In genomic region chr12:49138587-49138986, GRCh38 we compare ENCODE assay signal across 29 cellular contexts. TPM values are rescaled to one million over a fixed set of nuclear protein-coding genes. Genes with fewer than 3 reads are reported as not detected.
DNase-seq lines count a peak whose midpoint lies in the region; ATAC-seq and TF ChIP-seq lines count a peak whose summit lies in the region.
"Had no signal": no experiment of that assay in that cellular context is flagged by ENCODE, and none has a peak within 500 bp of the region (broad histone marks: within the 10 kb centered on the region; RNA-seq: fewer than 3 reads in every experiment).

No MANE protein-coding gene starts in this region.

- H3K4me1 Mint-ChIP-seq in neural crest cell, result peaks cover 10% of the 10 kb centered on the region

- no peaks in the 10 kb centered on the region for H3K36me3 Mint-ChIP-seq in neural crest cell (ENCODE audit: low read depth)
- H3K36me3 Mint-ChIP-seq: naive B cell had no signal

- no peak for TF ChIP-seq POLR2A in upper lobe of left lung (IDR thresholded peaks at IDR 0.05)

- no peak overlapping the region for H3K27ac Mint-ChIP-seq in neural crest cell (ENCODE audit: unreplicated experiment)
- H3K27ac Mint-ChIP-seq: activated naive CD8-positive, alpha-beta T cell treated with anti-CD3 and anti-CD28 coated beads for 36 hours; activated T-helper 17 cell treated with anti-CD3 and anti-CD28 coated beads, Interleukin-2, amount 50 U/mL, for 72 hours; B cell; naive B cell had no signal

- peak overlapping the region; percentile 9 for H3K4me3 Mint-ChIP-seq in neural crest cell
- H3K4me3 Mint-ChIP-seq: activated naive CD8-positive, alpha-beta T cell treated with anti-CD3 and anti-CD28 coated beads for 36 hours; activated T-helper 17 cell treated with anti-CD3 and anti-CD28 coated beads, Interleukin-2, amount 50 U/mL, for 72 hours; B cell; H9; naive B cell had no signal

- TF ChIP-seq EP300 in upper lobe of left lung (IDR thresholded peaks at IDR 0.05), result no peak

- 46 to 54% methylated on average over 2 of the region's 2 CpGs for WGBS in upper lobe of left lung, 2 donors

- peak; percentile 33 for DNase-seq in NCI-H2171 treated with DMSO at 0.1 percent for 48 hours (lab: John Stamatoyannopoulos, UW)
- no peak for DNase-seq in NCI-H2171 (lab: John Stamatoyannopoulos, UW)
- DNase-seq in KBM-7, result peak; percentile 37
- peak; percentile 28 for DNase-seq in SK-N-DZ (ENCODE audit: low spot score)
- no peak for DNase-seq in neural crest cell (ENCODE audit: low read depth, low spot score)
- DNase-seq in upper lobe of left lung, result no peak
- no peak for DNase-seq in caudate nucleus (lab: John Stamatoyannopoulos, UW)
- DNase-seq: activated naive CD8-positive, alpha-beta T cell treated with anti-CD3 and anti-CD28 coated beads for 36 hours; Caco-2; effector CD4-positive, alpha-beta T cell; foreskin fibroblast; H9; KG1; mesenchymal stem cell; MV-4-11; naive B cell; NCI-H187 treated with DMSO at 0.1 percent for 48 hours; NCI-H510A treated with DMSO at 0.1 percent for 48 hours; pancreas; right cardiac atrium; SHP77; stimulated activated CD4-positive, alpha-beta T cell treated with anti-CD3 and anti-CD28 coated beads, Interleukin-12 subunit alpha, Interleukin-12 subunit beta, amount 100 ng/mL, for 4 hours; stomach; transverse colon; WERI-Rb-1 had no signal

- no peak for TF ChIP-seq CTCF in neural crest cell (conservative IDR thresholded peaks at IDR 0.05)
- TF ChIP-seq CTCF in upper lobe of left lung (IDR thresholded peaks at IDR 0.05), result no peak

- H3K4me1 ChIP-seq in upper lobe of left lung, result no peaks in the 10 kb centered on the region
- H3K4me1 ChIP-seq: Caco-2, pancreas had no signal

- in situ Hi-C loops in KBM-7 (cut with MboI; ENCODE audit: low pct_unique_long_range_greater_than_20kb, low sequenced_read_pairs), result no loop called here

- no peaks in the 10 kb centered on the region for H3K27me3 ChIP-seq in upper lobe of left lung
- H3K27me3 ChIP-seq: pancreas, stomach, transverse colon had no signal

- H3K27ac ChIP-seq in upper lobe of left lung (no peak overlapping the region), caudate nucleus (ENCODE audit: low read depth, low read length) (no peak overlapping the region)
- H3K27ac ChIP-seq: pancreas, stomach, transverse colon, WERI-Rb-1 had no signal

- no peaks in the 10 kb centered on the region for H3K36me3 ChIP-seq in upper lobe of left lung
- H3K36me3 ChIP-seq: pancreas, stomach, transverse colon, WERI-Rb-1 had no signal

- no peaks in the 10 kb centered on the region for H3K27me3 Mint-ChIP-seq in neural crest cell (ENCODE audit: low read depth)
- H3K27me3 Mint-ChIP-seq: activated naive CD8-positive, alpha-beta T cell treated with anti-CD3 and anti-CD28 coated beads for 36 hours; activated T-helper 17 cell treated with anti-CD3 and anti-CD28 coated beads, Interleukin-2, amount 50 U/mL, for 72 hours; B cell; naive B cell had no signal

- no peak for ATAC-seq in upper lobe of left lung (ENCODE audit: low FRiP score in 2 of 2)
- no peak for ATAC-seq in GM19351 (IDR thresholded peaks at IDR 0.05; ENCODE audit: unreplicated experiment)
- ATAC-seq: activated T-helper 17 cell treated with anti-CD3 and anti-CD28 coated beads, Interleukin-2, amount 50 U/mL, for 72 hours; pancreas; right cardiac atrium had no signal

- no peaks in the 10 kb centered on the region for H3K9me3 Mint-ChIP-seq in neural crest cell
- H3K9me3 Mint-ChIP-seq: activated naive CD8-positive, alpha-beta T cell treated with anti-CD3 and anti-CD28 coated beads for 36 hours; activated T-helper 17 cell treated with anti-CD3 and anti-CD28 coated beads, Interleukin-2, amount 50 U/mL, for 72 hours; naive B cell had no signal

- H3K9me3 ChIP-seq in upper lobe of left lung, result no peaks in the 10 kb centered on the region
- H3K9me3 ChIP-seq: Caco-2, pancreas, stomach, transverse colon had no signal

- H3K4me3 ChIP-seq in upper lobe of left lung, result no peak overlapping the region
- H3K4me3 ChIP-seq: pancreas, stomach, transverse colon had no signal

RNA-seq across cellular contexts. Expression of gene TUBA1B, which starts 7.4 kb away (rescaled TPM):
- polyA plus RNA-seq in SK-N-DZ (2014; cell fraction: cytosol; rRNA removed), result 4,089 and 4,487 TPM in 2 replicates
- 1,364 and 1,619 TPM in 2 replicates for polyA plus RNA-seq in SK-N-DZ (2014; cell fraction: nucleus; rRNA removed)
- total RNA-seq in neural crest cell (3,094 and 3,153 TPM in 2 replicates), upper lobe of left lung (100 to 1,000 TPM in 5 of 6 donors, 10 to 100 TPM in 1; 87.0 to 764 (median 397) TPM)

RNA-seq across cellular contexts. Expression of gene LMBR1L, which starts 27.9 kb away (rescaled TPM):
- polyA plus RNA-seq in SK-N-DZ (2014; cell fraction: cytosol; rRNA removed), result 39.9 and 61.0 TPM in 2 replicates
- polyA plus RNA-seq in SK-N-DZ (2014; cell fraction: nucleus; rRNA removed), result 254 and 255 TPM in 2 replicates
- total RNA-seq in neural crest cell, result 101 TPM in 2 replicates
- 100 to 1,000 TPM in 1 of 6 donors, 10 to 100 TPM in 5; 20.4 to 108 (median 57.7) TPM for total RNA-seq in upper lobe of left lung

RNA-seq across cellular contexts. Expression of gene DHH, which starts 44.0 kb away (rescaled TPM):
- 0.21 TPM in 1 of 2 replicates, not detected in the other for polyA plus RNA-seq in SK-N-DZ (2014; cell fraction: cytosol; rRNA removed)
- 0.47 and 1.3 TPM in 2 replicates for polyA plus RNA-seq in SK-N-DZ (2014; cell fraction: nucleus; rRNA removed)
- total RNA-seq in neural crest cell (1.5 TPM in 2 replicates), upper lobe of left lung (1 to 10 TPM in 2 of 6 donors, under 1 TPM in 3, not detected in 1; 0.39 to 3.1 (median 0.76) TPM)
- total RNA-seq: activated naive CD8-positive, alpha-beta T cell treated with anti-CD3 and anti-CD28 coated beads for 36 hours; T-helper 1 cell treated with Interleukin-12 subunit alpha and Interleukin-12 subunit beta and Interleukin-4 antibody, amounts not matched to agents 30 ng/mL and 1 ng/mL, for 36 hours had no signal

RNA-seq across cellular contexts. Expression of gene TUBA1A, which starts 50.3 kb away (rescaled TPM):
- polyA plus RNA-seq in SK-N-DZ (2014; cell fraction: cytosol; rRNA removed), result 3,823 and 4,070 TPM in 2 replicates
- 973 and 1,840 TPM in 2 replicates for polyA plus RNA-seq in SK-N-DZ (2014; cell fraction: nucleus; rRNA removed)
- total RNA-seq in neural crest cell (1,729 and 1,742 TPM in 2 replicates), upper lobe of left lung (100 to 1,000 TPM in 3 of 6 donors, 10 to 100 TPM in 3; 54.2 to 191 (median 122) TPM)

Comparison
In these comparisons a context has a peak if more than half of its experiments do, and no peak if none do; other contexts are left out.
1. DNase-seq: peak in NCI-H2171 treated with DMSO at 0.1 percent for 48 hours (single experiment), KBM-7 (single experiment) and SK-N-DZ (single experiment); none in NCI-H2171 (single experiment), neural crest cell (single experiment), upper lobe of left lung (0 of 2) and caudate nucleus (0 of 61).